In the genomic region with DNA sequence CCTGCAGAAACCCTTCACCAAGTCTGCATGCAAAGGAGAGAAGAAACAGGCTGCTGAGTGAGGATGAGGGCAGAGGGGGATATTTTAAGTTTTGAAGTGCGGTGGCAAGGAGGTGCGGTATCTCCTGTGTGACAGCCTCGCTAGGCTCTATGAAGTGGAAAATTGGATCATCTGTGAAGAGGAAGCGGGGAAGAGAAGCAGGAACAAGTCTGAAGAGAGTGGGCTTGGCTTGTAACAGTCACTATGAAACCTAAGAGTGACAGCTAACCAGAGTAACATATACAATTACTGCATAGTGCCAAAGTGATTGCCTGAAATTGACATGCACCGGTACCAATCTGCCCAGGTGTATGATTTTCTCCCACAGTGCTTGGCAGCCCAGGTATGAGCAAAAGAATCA, we compare ENCODE assay signal across 1 cellular context.
TF ChIP-seq lines count a peak whose summit lies in the region.

No MANE protein-coding gene starts in this region.

TF ChIP-seq in GM12878, 131 proteins besides CTCF, POLR2A, EP300 and RAD21 (continued from another document):
- no peak for TF ChIP-seq STAT3 (IDR thresholded peaks at IDR 0.05; ENCODE audit: low read depth, low read length)
- TF ChIP-seq IKZF1 (conservative IDR thresholded peaks at IDR 0.05) = peak; percentile 79
